20 cellular contexts compared by ENCODE assay signal in genomic region chr13:23748109-23748508, GRCh38.
DNase-seq lines count a peak whose midpoint lies in the region; ATAC-seq and TF ChIP-seq lines count a peak whose summit lies in the region.
"Had no signal": no experiment of that assay in that cellular context is flagged by ENCODE, and none has a peak within 500 bp of the region (broad histone marks: within the 10 kb centered on the region; RNA-seq: fewer than 3 reads in every experiment).

No MANE protein-coding gene starts in this region.

- TF ChIP-seq POLR2A in IMR-90 (IDR thresholded peaks at IDR 0.05; ENCODE audit: low read depth, low read length) (no peak), thyroid gland (IDR thresholded peaks at IDR 0.05) (no peak)

- CTCF ChIA-PET in IMR-90 (lab: Yijun Ruan, JAX) = no interaction called here
- CTCF ChIA-PET in activated CD4-positive, alpha-beta memory T cell treated with anti-CD3 and anti-CD28 coated beads for 36 hours (lab: Charles Lee) = no interaction called here

- no peaks in the 10 kb centered on the region for H3K9me3 Mint-ChIP-seq in type B pancreatic cell
- no peaks in the 10 kb centered on the region for H3K9me3 Mint-ChIP-seq in activated CD4-positive, alpha-beta memory T cell treated with anti-CD3 and anti-CD28 coated beads for 36 hours
- H3K9me3 Mint-ChIP-seq: CD4-positive, alpha-beta T cell had no signal

- H3K4ac ChIP-seq in IMR-90 (ENCODE audit: low read depth, low read length) = peak overlapping the region; percentile 50; the same call in 1 of the 2 replicates

- H2BK5ac ChIP-seq in IMR-90 (ENCODE audit: low read depth, low read length, poor library complexity, severe bottlenecking) = no peak overlapping the region

- peak overlapping the region; percentile 38; the same call in 1 of the 2 replicates for H2BK20ac ChIP-seq in IMR-90 (ENCODE audit: low read depth, low read length)

- ATAC-seq in IMR-90 (ENCODE audit: low read depth) = peak; percentile 53

- dilution Hi-C loops in IMR-90 (cut with HindIII; ENCODE audit: low sequenced_read_pairs, unreplicated experiment) = no loop called here

- no peak overlapping the region for H2AFZ ChIP-seq in IMR-90 (replicated peaks; ENCODE audit: low read length, poor library complexity)

- no peak overlapping the region for H2AK5ac ChIP-seq in IMR-90 (ENCODE audit: low read depth, low read length)

- peak; percentile 77 for DNase-seq in ELR (ENCODE audit: low read depth)
- peak; percentile 51 for DNase-seq in IMR-90
- peak; percentile 47 for DNase-seq in iris pigment epithelial cell (ENCODE audit: low read depth)
- no peak for DNase-seq in type B pancreatic cell (ENCODE audit: extremely low spot score, unreplicated experiment)
- DNase-seq in NCI-H1930 (lab: John Stamatoyannopoulos, UW) = no peak
- DNase-seq in thyroid gland = no peak
- no peak for DNase-seq in activated CD4-positive, alpha-beta memory T cell treated with anti-CD3 and anti-CD28 coated beads for 36 hours
- DNase-seq in stimulated activated CD8-positive, alpha-beta memory T cell treated with anti-CD3 and anti-CD28 coated beads, Interleukin-4, amount 100 ng/mL, for 48 hours = no peak
- DNase-seq: BE2C; CD4-positive, alpha-beta T cell; DMS153; GOT3; Kasumi-1; MM.1S; NCI-H1092; NCI-H1436 treated with DMSO at 0.1 percent for 48 hours; NCI-H2029 treated with DMSO at 0.1 percent for 48 hours; NCI-H2171; NCI-H446 treated with DMSO at 0.1 percent for 48 hours; Right ventricle myocardium superior had no signal

- no peak overlapping the region for H3K23ac ChIP-seq in IMR-90 (ENCODE audit: low read depth, low read length)

- H3K4me1 Mint-ChIP-seq in type B pancreatic cell (ENCODE audit: unreplicated experiment) = peaks cover 38% of the 10 kb centered on the region
- peaks cover 36% of the 10 kb centered on the region for H3K4me1 Mint-ChIP-seq in activated CD4-positive, alpha-beta memory T cell treated with anti-CD3 and anti-CD28 coated beads for 36 hours (ENCODE audit: low read depth)

- H3K36me3 Mint-ChIP-seq in type B pancreatic cell = no peaks in the 10 kb centered on the region
- H3K36me3 Mint-ChIP-seq in activated CD4-positive, alpha-beta memory T cell treated with anti-CD3 and anti-CD28 coated beads for 36 hours = peaks cover 5% of the 10 kb centered on the region

- no peak overlapping the region for H4K5ac ChIP-seq in IMR-90 (ENCODE audit: low read depth, low read length)

- no peak for TF ChIP-seq RAD21 in IMR-90 (IDR thresholded peaks at IDR 0.05; ENCODE audit: low read length)

- H3K4me3 ChIP-seq in IMR-90 (ENCODE audit: insufficient read depth, low read depth, low read length) = no peak overlapping the region
- no peak overlapping the region for H3K4me3 ChIP-seq in thyroid gland (replicated peaks in 1 of 3)

- H4K8ac ChIP-seq in IMR-90 (ENCODE audit: low read depth in 2 of 2, low read length in 2 of 2) = peak overlapping the region in 1 of 2 experiments; percentile 11; a peak in 1 of 4 replicates

- H3K4me2 ChIP-seq in IMR-90 (ENCODE audit: low read depth, low read length) = no peak overlapping the region

- H4K20me1 ChIP-seq in IMR-90 (ENCODE audit: insufficient read depth, low read length) = no peaks in the 10 kb centered on the region

- no peaks in the 10 kb centered on the region for H3K27me3 Mint-ChIP-seq in type B pancreatic cell
- no peaks in the 10 kb centered on the region for H3K27me3 Mint-ChIP-seq in activated CD4-positive, alpha-beta memory T cell treated with anti-CD3 and anti-CD28 coated beads for 36 hours
- H3K27me3 Mint-ChIP-seq: CD4-positive, alpha-beta T cell had no signal

- TF ChIP-seq CTCF in IMR-90 (conservative IDR thresholded peaks at IDR 0.05; ENCODE audit: low read depth, low read length) (no peak), type B pancreatic cell (conservative IDR thresholded peaks at IDR 0.05) (no peak), thyroid gland (IDR thresholded peaks at IDR 0.05) (no peak)

- POLR2A ChIA-PET in IMR-90 (lab: Charles Lee; ENCODE audit: unreplicated experiment) = no interaction called here
- POLR2A ChIA-PET in activated CD4-positive, alpha-beta memory T cell treated with anti-CD3 and anti-CD28 coated beads for 36 hours (lab: Charles Lee) = no interaction called here

- no peak overlapping the region for H4K91ac ChIP-seq in IMR-90 (ENCODE audit: insufficient read depth, low read depth, low read length)

- H3K9me3 ChIP-seq in IMR-90 (ENCODE audit: control insufficient read depth, insufficient read depth, low read length) (no peaks in the 10 kb centered on the region), thyroid gland (no peaks in the 10 kb centered on the region)
- H3K9me3 ChIP-seq: BE2C had no signal

- H2AK9ac ChIP-seq in IMR-90 (replicated peaks; ENCODE audit: low read depth, low read length, poor library complexity) = no peak overlapping the region

- H3K36me3 ChIP-seq in IMR-90 (ENCODE audit: control insufficient read depth, insufficient read depth, low read length) = peaks cover 4% of the 10 kb centered on the region; the same call in 1 of the 2 replicates
- no peaks in the 10 kb centered on the region for H3K36me3 ChIP-seq in thyroid gland
- H3K36me3 ChIP-seq: BE2C had no signal

- H3K27me3 ChIP-seq in IMR-90 (ENCODE audit: control insufficient read depth, insufficient read depth, low read length) (no peaks in the 10 kb centered on the region), thyroid gland (no peaks in the 10 kb centered on the region)
- H3K27me3 ChIP-seq: BE2C had no signal

- H3K79me1 ChIP-seq in IMR-90 (ENCODE audit: low read depth in 1 of 2, low read length in 2 of 2) = no peaks in the 10 kb centered on the region; a peak in 1 of 4 replicates

- H3K4me1 ChIP-seq in IMR-90 (ENCODE audit: control insufficient read depth, insufficient read depth, low read length) = peaks cover 17% of the 10 kb centered on the region
- peaks cover 5 to 24% of the 10 kb centered on the region in 2 donors for H3K4me1 ChIP-seq in thyroid gland
- H3K4me1 ChIP-seq: BE2C had no signal

- peak overlapping the region; percentile 89 for H3K27ac Mint-ChIP-seq in type B pancreatic cell
- no peak overlapping the region for H3K27ac Mint-ChIP-seq in activated CD4-positive, alpha-beta memory T cell treated with anti-CD3 and anti-CD28 coated beads for 36 hours
- H3K27ac Mint-ChIP-seq: CD4-positive, alpha-beta T cell had no signal

- in situ Hi-C loops in IMR-90 (cut with MboI; ENCODE audit: low sequenced_read_pairs) = no loop called here

- peak overlapping the region; percentile 39 for H2BK120ac ChIP-seq in IMR-90 (ENCODE audit: low read depth, low read length)

- H2BK15ac ChIP-seq in IMR-90 (ENCODE audit: low read depth, low read length) = peak overlapping the region; percentile 9; the same call in 1 of the 3 replicates

- H3K27ac ChIP-seq in IMR-90 (ENCODE audit: insufficient read depth, low read length) (peak overlapping the region; percentile 12; the same call in 1 of the 2 replicates), thyroid gland (peak overlapping the region in 1 of 3 donors; percentile 34)

- H3K56ac ChIP-seq in IMR-90 (ENCODE audit: extremely low read depth, insufficient read depth, low read length) = no peak overlapping the region

- peaks cover 15% of the 10 kb centered on the region for H3K9me1 ChIP-seq in IMR-90 (ENCODE audit: insufficient read depth, low read length)

- no CpG with 5 or more reads among the region's 3 CpGs for WGBS in IMR-90 (ENCODE audit: extremely low coverage in 2 of 2, insufficient read length in 1 of 2), 2 experiments
- WGBS in thyroid gland, 2 donors = 79 to 84% methylated on average over 3 of the region's 3 CpGs

- no TSS peak for BruUV-seq in IMR-90 (replicated peaks; lab: Mats Ljungman, UMichigan)

- H3K4me3 Mint-ChIP-seq in type B pancreatic cell = peak overlapping the region; percentile 9
- H3K4me3 Mint-ChIP-seq in activated CD4-positive, alpha-beta memory T cell treated with anti-CD3 and anti-CD28 coated beads for 36 hours = no peak overlapping the region
- H3K4me3 Mint-ChIP-seq: CD4-positive, alpha-beta T cell had no signal

- no peak overlapping the region for H3K9ac ChIP-seq in IMR-90 (ENCODE audit: low read depth, low read length)

- intact Hi-C loops in IMR-90 (cut with micrococcal nuclease) (no loop called here), thyroid gland (cut with DNase I) (no loop called here)
- intact Hi-C loops in activated CD4-positive, alpha-beta memory T cell treated with anti-CD3 and anti-CD28 coated beads for 36 hours (cut with micrococcal nuclease) = no loop called here

- no peak overlapping the region for H3K14ac ChIP-seq in IMR-90 (replicated peaks; ENCODE audit: low read depth, low read length)

- no peak overlapping the region for H3K18ac ChIP-seq in IMR-90 (ENCODE audit: low read depth, low read length)

TF ChIP-seq in IMR-90, 13 proteins besides CTCF, POLR2A, EP300 and RAD21:
- no peak for TF ChIP-seq FOS (IDR thresholded peaks at IDR 0.05; ENCODE audit: low read depth, low read length)
- TF ChIP-seq USF2 (IDR thresholded peaks at IDR 0.05; ENCODE audit: low read depth, low read length) = no peak
- TF ChIP-seq BHLHE40 (IDR thresholded peaks at IDR 0.05; ENCODE audit: low read depth, low read length) = no peak
- TF ChIP-seq RFX5 (IDR thresholded peaks at IDR 0.05; ENCODE audit: low read depth, low read length) = no peak
- no peak for TF ChIP-seq NFE2L2 (IDR thresholded peaks at IDR 0.05; ENCODE audit: low read depth, low read length)
- no peak for TF ChIP-seq ELK1 (IDR thresholded peaks at IDR 0.05; ENCODE audit: borderline replicate concordance, low read depth, low read length)
- TF ChIP-seq SMC3 (IDR thresholded peaks at IDR 0.05; ENCODE audit: low read depth, low read length) = no peak

Comparison
In these comparisons a context has a peak if more than half of its experiments do, and no peak if none do; other contexts are left out.
1. DNase-seq: peak in ELR (single experiment), IMR-90 (single experiment) and iris pigment epithelial cell (single experiment); none in type B pancreatic cell (single experiment), NCI-H1930 (0 of 2), thyroid gland (0 of 2), activated CD4-positive, alpha-beta memory T cell treated with anti-CD3 and anti-CD28 coated beads for 36 hours (single experiment) and stimulated activated CD8-positive, alpha-beta memory T cell treated with anti-CD3 and anti-CD28 coated beads, Interleukin-4, amount 100 ng/mL, for 48 hours (single experiment).